Comparison of ENCODE assay signal across 1 cellular context in the genomic region with DNA sequence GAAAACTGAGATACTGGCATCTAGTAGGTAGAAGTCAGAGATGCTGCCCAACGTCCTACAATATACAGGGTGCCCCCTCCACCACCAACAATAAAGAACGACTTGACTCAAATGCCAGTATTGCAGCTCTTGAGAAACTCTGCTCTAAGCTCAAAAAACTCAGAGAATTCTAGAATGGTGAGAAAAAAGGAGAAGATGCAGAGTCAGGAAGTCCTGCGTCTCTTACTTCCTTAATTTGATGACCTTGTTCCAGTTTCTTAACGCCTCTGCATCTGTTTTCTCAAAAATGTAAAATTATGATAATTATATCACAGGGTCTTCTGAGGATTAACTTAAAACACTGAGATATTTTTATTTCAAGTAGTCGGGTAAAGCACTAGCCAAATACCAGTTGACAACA.
TF ChIP-seq lines count a peak whose summit lies in the region.

No MANE protein-coding gene starts in this region.

TF ChIP-seq in SK-N-SH, 30 proteins besides CTCF, POLR2A, EP300 and RAD21 (continued from another document):
- TF ChIP-seq RCOR1 (IDR thresholded peaks at IDR 0.05; ENCODE audit: low read length) (no peak), YY1 (IDR thresholded peaks at IDR 0.05; ENCODE audit: low read depth) (no peak), SIN3A (IDR thresholded peaks at IDR 0.05; ENCODE audit: borderline replicate concordance, low read depth, low read length) (no peak), ELF1 (IDR thresholded peaks at IDR 0.05) (no peak)
- TF ChIP-seq, protein P1, sequence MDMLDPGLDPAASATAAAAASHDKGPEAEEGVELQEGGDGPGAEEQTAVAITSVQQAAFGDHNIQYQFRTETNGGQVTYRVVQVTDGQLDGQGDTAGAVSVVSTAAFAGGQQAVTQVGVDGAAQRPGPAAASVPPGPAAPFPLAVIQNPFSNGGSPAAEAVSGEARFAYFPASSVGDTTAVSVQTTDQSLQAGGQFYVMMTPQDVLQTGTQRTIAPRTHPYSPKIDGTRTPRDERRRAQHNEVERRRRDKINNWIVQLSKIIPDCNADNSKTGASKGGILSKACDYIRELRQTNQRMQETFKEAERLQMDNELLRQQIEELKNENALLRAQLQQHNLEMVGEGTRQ (IDR thresholded peaks at IDR 0.05; ENCODE audit: borderline replicate concordance, low read depth, low read length): no peak
- TF ChIP-seq, protein P2, sequence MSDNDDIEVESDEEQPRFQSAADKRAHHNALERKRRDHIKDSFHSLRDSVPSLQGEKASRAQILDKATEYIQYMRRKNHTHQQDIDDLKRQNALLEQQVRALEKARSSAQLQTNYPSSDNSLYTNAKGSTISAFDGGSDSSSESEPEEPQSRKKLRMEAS (IDR thresholded peaks at IDR 0.05; ENCODE audit: low read depth): no peak
